In genomic region chr7:128860158-128861073, GRCh38 we compare ENCODE assay signal across 1 cellular context.
TF ChIP-seq lines count a peak whose summit lies in the region.

No MANE protein-coding gene starts in this region.

TF ChIP-seq in K562, 482 proteins besides CTCF, POLR2A, EP300 and RAD21 (continued from another document and continues in another):
- TF ChIP-seq, protein P1, sequence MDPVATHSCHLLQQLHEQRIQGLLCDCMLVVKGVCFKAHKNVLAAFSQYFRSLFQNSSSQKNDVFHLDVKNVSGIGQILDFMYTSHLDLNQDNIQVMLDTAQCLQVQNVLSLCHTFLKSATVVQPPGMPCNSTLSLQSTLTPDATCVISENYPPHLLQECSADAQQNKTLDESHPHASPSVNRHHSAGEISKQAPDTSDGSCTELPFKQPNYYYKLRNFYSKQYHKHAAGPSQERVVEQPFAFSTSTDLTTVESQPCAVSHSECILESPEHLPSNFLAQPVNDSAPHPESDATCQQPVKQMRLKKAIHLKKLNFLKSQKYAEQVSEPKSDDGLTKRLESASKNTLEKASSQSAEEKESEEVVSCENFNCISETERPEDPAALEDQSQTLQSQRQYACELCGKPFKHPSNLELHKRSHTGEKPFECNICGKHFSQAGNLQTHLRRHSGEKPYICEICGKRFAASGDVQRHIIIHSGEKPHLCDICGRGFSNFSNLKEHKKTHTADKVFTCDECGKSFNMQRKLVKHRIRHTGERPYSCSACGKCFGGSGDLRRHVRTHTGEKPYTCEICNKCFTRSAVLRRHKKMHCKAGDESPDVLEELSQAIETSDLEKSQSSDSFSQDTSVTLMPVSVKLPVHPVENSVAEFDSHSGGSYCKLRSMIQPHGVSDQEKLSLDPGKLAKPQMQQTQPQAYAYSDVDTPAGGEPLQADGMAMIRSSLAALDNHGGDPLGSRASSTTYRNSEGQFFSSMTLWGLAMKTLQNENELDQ (CRISPR knock-in tag; IDR thresholded peaks at IDR 0.05; ENCODE audit: borderline replicate concordance) = peak; percentile 83; the same call in 1 of the 2 replicates
- peak in 1 of 2 experiments; percentile 85; a peak in 1 of 4 replicates for TF ChIP-seq FOXA3 (CRISPR knock-in tag; conservative IDR thresholded peaks at IDR 0.05 in 1 of 2, IDR thresholded peaks at IDR 0.05 in 1 of 2)
- no peak; the same call in 1 of the 2 replicates for TF ChIP-seq HMGXB4 (CRISPR knock-in tag; IDR thresholded peaks at IDR 0.05)
- peak; percentile 95 for TF ChIP-seq LEF1 (IDR thresholded peaks at IDR 0.05)
- TF ChIP-seq ZC3H11A (IDR thresholded peaks at IDR 0.05; ENCODE audit: low read depth, low read length) = no peak
- TF ChIP-seq RAD51 (IDR thresholded peaks at IDR 0.05; ENCODE audit: borderline replicate concordance, low read depth) = peak; percentile 36; the same call in 1 of the 2 replicates
- no peak for TF ChIP-seq IRF1 (CRISPR knock-in tag; IDR thresholded peaks at IDR 0.05; ENCODE audit: borderline replicate concordance)
- TF ChIP-seq, protein P2, sequence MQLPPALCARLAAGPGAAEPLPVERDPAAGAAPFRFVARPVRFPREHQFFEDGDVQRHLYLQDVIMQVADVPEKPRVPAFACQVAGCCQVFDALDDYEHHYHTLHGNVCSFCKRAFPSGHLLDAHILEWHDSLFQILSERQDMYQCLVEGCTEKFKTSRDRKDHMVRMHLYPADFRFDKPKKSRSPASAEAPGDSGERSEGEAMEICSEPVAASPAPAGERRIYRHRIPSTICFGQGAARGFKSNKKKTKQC (CRISPR knock-in tag; IDR thresholded peaks at IDR 0.05) = peak; percentile 28; the same call in 1 of the 2 replicates
- peak; percentile 64 for TF ChIP-seq CXXC5 (CRISPR knock-in tag; IDR thresholded peaks at IDR 0.05)
- TF ChIP-seq FOXK1 (CRISPR knock-in tag; IDR thresholded peaks at IDR 0.05; ENCODE audit: borderline replicate concordance) = peak; percentile 73; the same call in 1 of the 2 replicates
- TF ChIP-seq ZNF778 (CRISPR knock-in tag; IDR thresholded peaks at IDR 0.05) = no peak
- no peak for TF ChIP-seq DIDO1 (tag; IDR thresholded peaks at IDR 0.05; ENCODE audit: low read depth)
- no peak for TF ChIP-seq ZNF512 (tag; IDR thresholded peaks at IDR 0.05)
- TF ChIP-seq AFF1 (IDR thresholded peaks at IDR 0.05; ENCODE audit: low read depth in 1 of 2, partially characterized antibody in 2 of 2) = peak in 1 of 2 experiments; percentile 69
- TF ChIP-seq ZEB2 (IDR thresholded peaks at IDR 0.05) = peak; percentile 96
- TF ChIP-seq ZNF75A (CRISPR knock-in tag; IDR thresholded peaks at IDR 0.05) = no peak
- TF ChIP-seq, protein P3, sequence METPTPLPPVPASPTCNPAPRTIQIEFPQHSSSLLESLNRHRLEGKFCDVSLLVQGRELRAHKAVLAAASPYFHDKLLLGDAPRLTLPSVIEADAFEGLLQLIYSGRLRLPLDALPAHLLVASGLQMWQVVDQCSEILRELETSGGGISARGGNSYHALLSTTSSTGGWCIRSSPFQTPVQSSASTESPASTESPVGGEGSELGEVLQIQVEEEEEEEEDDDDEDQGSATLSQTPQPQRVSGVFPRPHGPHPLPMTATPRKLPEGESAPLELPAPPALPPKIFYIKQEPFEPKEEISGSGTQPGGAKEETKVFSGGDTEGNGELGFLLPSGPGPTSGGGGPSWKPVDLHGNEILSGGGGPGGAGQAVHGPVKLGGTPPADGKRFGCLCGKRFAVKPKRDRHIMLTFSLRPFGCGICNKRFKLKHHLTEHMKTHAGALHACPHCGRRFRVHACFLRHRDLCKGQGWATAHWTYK (CRISPR knock-in tag; IDR thresholded peaks at IDR 0.05) = peak; percentile 55; the same call in 1 of the 2 replicates
- TF ChIP-seq MED1 (CRISPR knock-in tag; IDR thresholded peaks at IDR 0.05; ENCODE audit: borderline replicate concordance) = no peak
- no peak for TF ChIP-seq GABPB1 (CRISPR knock-in tag; IDR thresholded peaks at IDR 0.05)
- TF ChIP-seq ZNF592 (IDR thresholded peaks at IDR 0.05) = peak; percentile 29
- no peak for TF ChIP-seq SMAD3 (CRISPR knock-in tag; conservative IDR thresholded peaks at IDR 0.05)
- TF ChIP-seq ZNF79 (CRISPR knock-in tag; IDR thresholded peaks at IDR 0.05; ENCODE audit: low read depth) = no peak
- TF ChIP-seq RBM22 (IDR thresholded peaks at IDR 0.05; ENCODE audit: low read depth, low read length, poor library complexity, severe bottlenecking) = no peak
- TF ChIP-seq MAFK (IDR thresholded peaks at IDR 0.05; ENCODE audit: low read length) = no peak
- TF ChIP-seq, protein P4, sequence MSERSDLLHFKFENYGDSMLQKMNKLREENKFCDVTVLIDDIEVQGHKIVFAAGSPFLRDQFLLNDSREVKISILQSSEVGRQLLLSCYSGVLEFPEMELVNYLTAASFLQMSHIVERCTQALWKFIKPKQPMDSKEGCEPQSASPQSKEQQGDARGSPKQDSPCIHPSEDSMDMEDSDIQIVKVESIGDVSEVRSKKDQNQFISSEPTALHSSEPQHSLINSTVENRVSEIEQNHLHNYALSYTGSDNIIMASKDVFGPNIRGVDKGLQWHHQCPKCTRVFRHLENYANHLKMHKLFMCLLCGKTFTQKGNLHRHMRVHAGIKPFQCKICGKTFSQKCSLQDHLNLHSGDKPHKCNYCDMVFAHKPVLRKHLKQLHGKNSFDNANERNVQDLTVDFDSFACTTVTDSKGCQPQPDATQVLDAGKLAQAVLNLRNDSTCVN (CRISPR knock-in tag; IDR thresholded peaks at IDR 0.05) = peak; percentile 89; the same call in 1 of the 2 replicates
- TF ChIP-seq, protein P5, sequence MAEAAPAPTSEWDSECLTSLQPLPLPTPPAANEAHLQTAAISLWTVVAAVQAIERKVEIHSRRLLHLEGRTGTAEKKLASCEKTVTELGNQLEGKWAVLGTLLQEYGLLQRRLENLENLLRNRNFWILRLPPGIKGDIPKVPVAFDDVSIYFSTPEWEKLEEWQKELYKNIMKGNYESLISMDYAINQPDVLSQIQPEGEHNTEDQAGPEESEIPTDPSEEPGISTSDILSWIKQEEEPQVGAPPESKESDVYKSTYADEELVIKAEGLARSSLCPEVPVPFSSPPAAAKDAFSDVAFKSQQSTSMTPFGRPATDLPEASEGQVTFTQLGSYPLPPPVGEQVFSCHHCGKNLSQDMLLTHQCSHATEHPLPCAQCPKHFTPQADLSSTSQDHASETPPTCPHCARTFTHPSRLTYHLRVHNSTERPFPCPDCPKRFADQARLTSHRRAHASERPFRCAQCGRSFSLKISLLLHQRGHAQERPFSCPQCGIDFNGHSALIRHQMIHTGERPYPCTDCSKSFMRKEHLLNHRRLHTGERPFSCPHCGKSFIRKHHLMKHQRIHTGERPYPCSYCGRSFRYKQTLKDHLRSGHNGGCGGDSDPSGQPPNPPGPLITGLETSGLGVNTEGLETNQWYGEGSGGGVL (CRISPR knock-in tag; IDR thresholded peaks at IDR 0.05) = no peak
- no peak for TF ChIP-seq SIN3B (IDR thresholded peaks at IDR 0.05; ENCODE audit: low read depth)
- 0 out of 2 replicates have a peak, but pooled peaks have one; percentile 4 for TF ChIP-seq SREBF1 (IDR thresholded peaks at IDR 0.05; ENCODE audit: borderline replicate concordance, low read depth, low read length)
- TF ChIP-seq ELF2 (CRISPR knock-in tag; IDR thresholded peaks at IDR 0.05) = no peak
- TF ChIP-seq PHB (CRISPR knock-in tag; IDR thresholded peaks at IDR 0.05) = no peak
- TF ChIP-seq KLF10 (CRISPR knock-in tag; IDR thresholded peaks at IDR 0.05) = no peak
